Comparison of ENCODE assay signal across 28 cellular contexts in the genomic region with DNA sequence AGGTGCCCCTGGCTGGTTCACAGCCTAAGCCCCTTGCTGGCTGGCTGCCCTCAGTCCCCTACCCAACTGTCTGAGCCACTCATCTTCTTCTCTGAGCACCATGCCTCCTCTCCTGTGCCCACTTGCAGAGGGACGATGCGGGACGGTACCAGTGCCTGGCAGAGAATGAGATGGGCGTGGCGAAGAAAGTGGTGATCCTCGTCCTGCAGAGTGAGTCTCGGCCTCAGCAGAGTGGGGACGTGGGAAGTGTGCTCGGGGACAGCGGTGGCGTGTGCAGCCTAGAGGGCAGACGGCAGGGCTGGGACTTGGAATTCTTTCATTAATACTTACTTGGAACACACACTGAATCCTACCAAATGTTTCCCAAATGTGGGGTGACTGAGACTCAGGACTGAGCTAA.
"Had no signal": no experiment of that assay in that cellular context is flagged by ENCODE, and none has a peak within 500 bp of the region (broad histone marks: within the 10 kb centered on the region; RNA-seq: fewer than 3 reads in every experiment).

No MANE protein-coding gene starts in this region.

- H3K27ac Mint-ChIP-seq: activated CD4-positive, alpha-beta memory T cell treated with anti-CD3 and anti-CD28 coated beads, Interleukin-2, amount 10 ng/mL, durations not matched to agents 7 days and 5 days; activated CD8-positive, alpha-beta memory T cell treated with anti-CD3 and anti-CD28 coated beads, Interleukin-2, amount 10 ng/mL, durations not matched to agents 7 days and 5 days; activated naive CD8-positive, alpha-beta T cell treated with anti-CD3 and anti-CD28 coated beads for 36 hours had no signal

- DNase-seq: activated CD4-positive, alpha-beta memory T cell treated with anti-CD3 and anti-CD28 coated beads, Interleukin-2, amount 10 ng/mL, durations not matched to agents 7 days and 5 days; activated CD4-positive, alpha-beta T cell treated with anti-CD3 and anti-CD28 coated beads for 1 hour; activated CD4-positive, alpha-beta T cell treated with anti-CD3 and anti-CD28 coated beads for 48 hours; activated CD4-positive, CD25-positive, alpha-beta regulatory T cell; activated CD8-positive, alpha-beta memory T cell treated with anti-CD3 and anti-CD28 coated beads for 24 hours; activated CD8-positive, alpha-beta memory T cell treated with anti-CD3 and anti-CD28 coated beads, Interleukin-2, amount 10 ng/mL, durations not matched to agents 7 days and 5 days; activated CD8-positive, alpha-beta memory T cell treated with anti-CD3 and anti-CD28 coated beads, Interleukin-2, amount 50 U/mL, for 48 hours; activated effector memory CD4-positive, alpha-beta T cell treated with anti-CD3 and anti-CD28 coated beads, Interleukin-2, amount 50 U/mL, for 16 hours; activated naive CD4-positive, alpha-beta T cell; activated naive CD4-positive, alpha-beta T cell treated with anti-CD3 and anti-CD28 coated beads, Interleukin-2, amount 50 U/mL, for 16 hours; activated naive CD8-positive, alpha-beta T cell treated with anti-CD3 and anti-CD28 coated beads for 36 hours; activated T-cell treated with anti-CD3 and anti-CD28 coated beads, Interleukin-2, amount 50 U/mL, for 48 hours; amniotic stem cell; aorta; brain microvascular endothelial cell; NCI-H1048; NCI-H1436 treated with DMSO at 0.1 percent for 48 hours; NCI-H1694 treated with DMSO at 0.1 percent for 48 hours; NCI-H2029; NCI-H345; NCI-H524 treated with DMSO at 0.1 percent for 48 hours; NK-92 treated with Interleukin-12 subunit alpha and Interleukin-12 subunit beta, amount 100 ng/mL, for 24 hours; Right ventricle myocardium superior; T1000; WERI-Rb-1 had no signal

- H3K36me3 Mint-ChIP-seq: activated CD8-positive, alpha-beta memory T cell treated with anti-CD3 and anti-CD28 coated beads, Interleukin-2, amount 10 ng/mL, durations not matched to agents 7 days and 5 days; activated naive CD8-positive, alpha-beta T cell treated with anti-CD3 and anti-CD28 coated beads for 36 hours had no signal

- ATAC-seq: activated CD8-positive, alpha-beta memory T cell treated with anti-CD3 and anti-CD28 coated beads, Interleukin-2, amount 10 ng/mL, durations not matched to agents 7 days and 5 days; K562; PC-3 had no signal

- H3K27me3 ChIP-seq: brain microvascular endothelial cell had no signal

- H3K4me3 Mint-ChIP-seq: activated CD4-positive, alpha-beta memory T cell treated with anti-CD3 and anti-CD28 coated beads, Interleukin-2, amount 10 ng/mL, durations not matched to agents 7 days and 5 days; activated CD8-positive, alpha-beta memory T cell treated with anti-CD3 and anti-CD28 coated beads, Interleukin-2, amount 10 ng/mL, durations not matched to agents 7 days and 5 days; activated naive CD8-positive, alpha-beta T cell treated with anti-CD3 and anti-CD28 coated beads for 36 hours had no signal

- H3K4me1 Mint-ChIP-seq: activated CD4-positive, alpha-beta memory T cell treated with anti-CD3 and anti-CD28 coated beads, Interleukin-2, amount 10 ng/mL, durations not matched to agents 7 days and 5 days; activated CD8-positive, alpha-beta memory T cell treated with anti-CD3 and anti-CD28 coated beads, Interleukin-2, amount 10 ng/mL, durations not matched to agents 7 days and 5 days; activated naive CD8-positive, alpha-beta T cell treated with anti-CD3 and anti-CD28 coated beads for 36 hours had no signal

- H3K36me3 ChIP-seq: brain microvascular endothelial cell, WERI-Rb-1 had no signal

- H3K4me3 ChIP-seq: K562, SK-N-MC had no signal

- H3K9me3 Mint-ChIP-seq: activated CD4-positive, alpha-beta memory T cell treated with anti-CD3 and anti-CD28 coated beads, Interleukin-2, amount 10 ng/mL, durations not matched to agents 7 days and 5 days; activated naive CD8-positive, alpha-beta T cell treated with anti-CD3 and anti-CD28 coated beads for 36 hours had no signal

- H3K27me3 Mint-ChIP-seq: activated naive CD8-positive, alpha-beta T cell treated with anti-CD3 and anti-CD28 coated beads for 36 hours had no signal

- H3K27ac ChIP-seq: brain microvascular endothelial cell, SK-N-MC, WERI-Rb-1 had no signal
